Comparison of ENCODE assay signal across 18 cellular contexts in the genomic region with DNA sequence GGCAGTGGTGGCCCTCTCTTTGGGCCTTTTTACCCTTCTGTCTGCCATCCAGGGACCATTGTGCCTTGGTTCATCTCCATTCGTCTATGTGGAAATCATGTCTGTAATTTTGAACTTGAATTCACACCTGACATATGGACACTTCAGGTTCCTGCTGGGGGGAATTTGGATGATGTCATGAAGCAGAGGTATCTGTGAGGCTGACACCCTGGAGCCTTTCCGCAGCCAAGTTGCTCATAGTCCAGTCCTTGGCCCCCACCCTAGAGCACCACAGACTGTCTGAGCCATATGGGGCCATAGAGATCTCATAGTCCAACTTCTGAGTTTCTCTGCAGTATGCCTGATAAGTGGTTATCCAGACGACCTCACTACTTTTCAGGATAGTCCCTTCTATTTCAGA.
A peak's percentile ranks its signal among the peaks of the same experiment; 100 is the strongest.
DNase-seq lines count a peak whose midpoint lies in the region; ATAC-seq and TF ChIP-seq lines count a peak whose summit lies in the region.
"Had no signal": no experiment of that assay in that cellular context is flagged by ENCODE, and none has a peak within 500 bp of the region (broad histone marks: within the 10 kb centered on the region; RNA-seq: fewer than 3 reads in every experiment).

No MANE protein-coding gene starts in this region.

- DNase-seq in cardiac septum (ENCODE audit: low spot score) = peak; percentile 63
- DNase-seq in heart left ventricle = no peak
- peak; percentile 76 for DNase-seq in cerebellum (ENCODE audit: low spot score)
- DNase-seq in effector memory CD8-positive, alpha-beta T cell = no peak
- no peak for DNase-seq in DMS79 treated with DMSO at 0.1 percent for 48 hours (lab: John Stamatoyannopoulos, UW)
- DNase-seq: AML-193; Caco-2; Calu3; CD4-positive, alpha-beta T cell; CD8-positive, alpha-beta T cell; DND-41; EL; GF-D8 had no signal

- no peak overlapping the region for H3K27ac ChIP-seq in heart left ventricle
- H3K27ac ChIP-seq: 22Rv1; A549; BLaER1 treated with 17β-estradiol and CSF1 and Interleukin-3, amounts not matched to agents 10 nM and 100 nM; C4-2B had no signal

- no peak for ATAC-seq in heart left ventricle
- ATAC-seq in effector memory CD8-positive, alpha-beta T cell (replicated peaks) = no peak
- ATAC-seq: CD8-positive, alpha-beta T cell had no signal

- intact Hi-C loops in cardiac septum (cut with DNase I) = no loop called here
- intact Hi-C loops in heart left ventricle (cut with DNase I) = no loop called here

- no peaks in the 10 kb centered on the region for H3K36me3 Mint-ChIP-seq in effector memory CD8-positive, alpha-beta T cell (ENCODE audit: insufficient read depth)
- H3K36me3 Mint-ChIP-seq: CD8-positive, alpha-beta T cell had no signal

- no peaks in the 10 kb centered on the region for H3K27me3 Mint-ChIP-seq in effector memory CD8-positive, alpha-beta T cell
- H3K27me3 Mint-ChIP-seq: CD4-positive, alpha-beta T cell had no signal

- no peaks in the 10 kb centered on the region for H3K4me1 Mint-ChIP-seq in effector memory CD8-positive, alpha-beta T cell (ENCODE audit: low read depth in 2 of 2)
- H3K4me1 Mint-ChIP-seq: B cell had no signal

- H3K4me1 ChIP-seq in heart left ventricle = no peaks in the 10 kb centered on the region
- H3K4me1 ChIP-seq: A549, Caco-2 had no signal

- H3K4me3 ChIP-seq in heart left ventricle = no peak overlapping the region
- H3K4me3 ChIP-seq: A549; BLaER1 treated with 17β-estradiol and CSF1 and Interleukin-3, amounts not matched to agents 10 nM and 100 nM had no signal

- no peak for TF ChIP-seq CTCF in heart left ventricle (IDR thresholded peaks at IDR 0.05)

- H3K9me3 Mint-ChIP-seq in effector memory CD8-positive, alpha-beta T cell = peaks cover 0 to 3% of the 10 kb centered on the region in 2 donors

- peaks cover 0 to 16% (median 2%) of the 10 kb centered on the region in 12 donors for H3K9me3 ChIP-seq in heart left ventricle
- H3K9me3 ChIP-seq: A549, Caco-2 had no signal

- WGBS in heart left ventricle, 4 donors = 77 to 81% (median 80%) methylated on average over 3 of the region's 3 CpGs

- no peaks in the 10 kb centered on the region for H3K27me3 ChIP-seq in heart left ventricle
- H3K27me3 ChIP-seq: BLaER1 treated with 17β-estradiol and CSF1 and Interleukin-3, amounts not matched to agents 10 nM and 100 nM had no signal

- no peaks in the 10 kb centered on the region for H3K36me3 ChIP-seq in heart left ventricle
- H3K36me3 ChIP-seq: BLaER1 treated with 17β-estradiol and CSF1 and Interleukin-3, amounts not matched to agents 10 nM and 100 nM had no signal

- no peak overlapping the region for H3K4me3 Mint-ChIP-seq in effector memory CD8-positive, alpha-beta T cell
- H3K4me3 Mint-ChIP-seq: B cell; CD4-positive, alpha-beta T cell; CD8-positive, alpha-beta T cell had no signal

- no peak for TF ChIP-seq POLR2A in heart left ventricle (IDR thresholded peaks at IDR 0.05)

- no peak overlapping the region for H3K27ac Mint-ChIP-seq in effector memory CD8-positive, alpha-beta T cell
- H3K27ac Mint-ChIP-seq: B cell; CD4-positive, alpha-beta T cell; CD8-positive, alpha-beta T cell had no signal

Comparison
In these comparisons a context has a peak if more than half of its experiments do, and no peak if none do; other contexts are left out.
1. DNase-seq: peak in cardiac septum (single experiment) and cerebellum (single experiment); none in heart left ventricle (0 of 5), effector memory CD8-positive, alpha-beta T cell (0 of 3) and DMS79 treated with DMSO at 0.1 percent for 48 hours (single experiment).